33 cellular contexts compared by ENCODE assay signal in the genomic region with DNA sequence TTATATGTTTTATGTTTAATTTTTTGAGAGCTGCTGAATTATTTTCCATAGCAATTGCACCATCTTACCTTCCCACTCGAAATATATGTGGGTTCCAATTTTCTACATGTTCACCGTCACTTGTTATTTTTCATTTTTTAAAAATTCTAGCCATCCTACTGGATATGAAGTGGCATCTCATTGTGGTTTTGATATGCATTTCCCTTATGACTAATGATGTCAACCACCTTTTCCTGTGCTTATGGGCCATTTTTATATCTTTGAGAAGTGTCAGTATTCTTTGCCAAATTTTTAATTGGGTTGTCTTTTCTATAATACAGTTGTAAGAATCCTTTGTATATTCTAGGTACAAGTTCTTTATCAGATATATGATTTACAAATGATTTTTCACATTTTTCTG.
"Had no signal": no experiment of that assay in that cellular context is flagged by ENCODE, and none has a peak within 500 bp of the region (broad histone marks: within the 10 kb centered on the region; RNA-seq: fewer than 3 reads in every experiment).

No MANE protein-coding gene starts in this region.

- H2AFZ ChIP-seq: PC-9 had no signal

- H3K27me3 Mint-ChIP-seq: activated CD4-positive, alpha-beta T cell treated with anti-CD3 and anti-CD28 coated beads for 36 hours; activated CD4-positive, alpha-beta T cell treated with anti-CD3 and anti-CD28 coated beads, Interleukin-2, amount 10 ng/mL, durations not matched to agents 7 days and 5 days; activated naive CD4-positive, alpha-beta T cell treated with anti-CD3 and anti-CD28 coated beads, Interleukin-2, amount 50 U/mL, for 24 hours; activated naive CD8-positive, alpha-beta T cell treated with anti-CD3 and anti-CD28 coated beads, Interleukin-2, amount 10 ng/mL, durations not matched to agents 7 days and 5 days; activated T-cell treated with anti-CD3 and anti-CD28 coated beads, Interleukin-2, amount 50 U/mL, for 24 hours had no signal

- FAIRE-seq: RCC 7860 had no signal

- H3K4me1 ChIP-seq: ascending aorta, breast epithelium had no signal

- H3K9me3 Mint-ChIP-seq: activated CD4-positive, alpha-beta T cell treated with anti-CD3 and anti-CD28 coated beads, Interleukin-2, amount 10 ng/mL, durations not matched to agents 7 days and 5 days; activated naive CD4-positive, alpha-beta T cell treated with anti-CD3 and anti-CD28 coated beads, Interleukin-2, amount 50 U/mL, for 24 hours; activated naive CD8-positive, alpha-beta T cell treated with anti-CD3 and anti-CD28 coated beads, Interleukin-2, amount 10 ng/mL, durations not matched to agents 7 days and 5 days; activated T-cell treated with anti-CD3 and anti-CD28 coated beads, Interleukin-2, amount 50 U/mL, for 24 hours; WTC11 had no signal

- H3K9me3 ChIP-seq: ascending aorta, breast epithelium had no signal

- H3K4me3 ChIP-seq: ascending aorta, breast epithelium, PC-9 had no signal

- DNase-seq: activated CD4-positive, alpha-beta T cell treated with anti-CD3 and anti-CD28 coated beads for 36 hours; activated CD4-positive, alpha-beta T cell treated with anti-CD3 and anti-CD28 coated beads, Interleukin-2, amount 10 ng/mL, durations not matched to agents 7 days and 5 days; activated CD4-positive, alpha-beta T cell treated with anti-CD3 and anti-CD28 coated beads, Interleukin-2, amount 50 U/mL, for 48 hours; activated CD8-positive, alpha-beta T cell treated with anti-CD3 and anti-CD28 coated beads, Interleukin-2, amount 10 ng/mL, durations not matched to agents 7 days and 5 days; activated gamma-delta T cell; activated naive CD4-positive, alpha-beta T cell treated with Interleukin-2 at 50 U/mL for 16 hours; activated naive CD8-positive, alpha-beta T cell treated with anti-CD3 and anti-CD28 coated beads, Interleukin-2, amount 10 ng/mL, durations not matched to agents 7 days and 5 days; activated T-cell treated with anti-CD3 and anti-CD28 coated beads, Interleukin-2, amount 50 U/mL, for 24 hours; amygdala; MV-4-11; NCI-H1092; NCI-H1436 treated with DMSO at 0.1 percent for 48 hours; NCI-H1694 treated with DMSO at 0.1 percent for 48 hours; NCI-H2029; NCI-H2107; NCI-H2171; NCI-H510A; NCI-H526; NCI-H748 treated with DMSO at 0.1 percent for 48 hours; NK-92 treated with Interleukin-12 subunit alpha and Interleukin-12 subunit beta, amount 100 ng/mL, for 24 hours; PC-9; SIG-M5; T-helper 9 cell had no signal

- H3K4me2 ChIP-seq: PC-9 had no signal

- H3K4me1 Mint-ChIP-seq: WTC11 had no signal

- H3K36me3 ChIP-seq: breast epithelium had no signal

- H3K4me3 Mint-ChIP-seq: activated CD4-positive, alpha-beta T cell treated with anti-CD3 and anti-CD28 coated beads for 36 hours; activated CD4-positive, alpha-beta T cell treated with anti-CD3 and anti-CD28 coated beads, Interleukin-2, amount 10 ng/mL, durations not matched to agents 7 days and 5 days; activated CD8-positive, alpha-beta T cell treated with anti-CD3 and anti-CD28 coated beads, Interleukin-2, amount 10 ng/mL, durations not matched to agents 7 days and 5 days; activated naive CD4-positive, alpha-beta T cell treated with anti-CD3 and anti-CD28 coated beads, Interleukin-2, amount 50 U/mL, for 24 hours; activated naive CD8-positive, alpha-beta T cell treated with anti-CD3 and anti-CD28 coated beads, Interleukin-2, amount 10 ng/mL, durations not matched to agents 7 days and 5 days; activated T-cell treated with anti-CD3 and anti-CD28 coated beads, Interleukin-2, amount 50 U/mL, for 24 hours; WTC11 had no signal

- H3K27ac Mint-ChIP-seq: activated CD4-positive, alpha-beta T cell treated with anti-CD3 and anti-CD28 coated beads for 36 hours; activated CD4-positive, alpha-beta T cell treated with anti-CD3 and anti-CD28 coated beads, Interleukin-2, amount 10 ng/mL, durations not matched to agents 7 days and 5 days; activated CD8-positive, alpha-beta T cell treated with anti-CD3 and anti-CD28 coated beads, Interleukin-2, amount 10 ng/mL, durations not matched to agents 7 days and 5 days; activated naive CD4-positive, alpha-beta T cell treated with anti-CD3 and anti-CD28 coated beads, Interleukin-2, amount 50 U/mL, for 24 hours; activated naive CD8-positive, alpha-beta T cell treated with anti-CD3 and anti-CD28 coated beads, Interleukin-2, amount 10 ng/mL, durations not matched to agents 7 days and 5 days; activated T-cell treated with anti-CD3 and anti-CD28 coated beads, Interleukin-2, amount 50 U/mL, for 24 hours; activated T-helper 2 cell treated with anti-CD3 and anti-CD28 coated beads, Interferon-gamma antibody, Interleukin-2, Interleukin-4, amounts not matched to agents 10 μg/mL and 5 μg/mL and 100 μg/mL, durations not matched to agents 14 hours and 24 hours and 36 hours; WTC11 had no signal

- ATAC-seq: activated CD4-positive, alpha-beta T cell treated with anti-CD3 and anti-CD28 coated beads for 36 hours; activated CD4-positive, CD25-positive, alpha-beta regulatory T cell treated with anti-CD3 and anti-CD28 coated beads, Interleukin-2, amount 50 U/mL, for 24 hours; activated CD8-positive, alpha-beta T cell treated with anti-CD3 and anti-CD28 coated beads, Interleukin-2, amount 10 ng/mL, durations not matched to agents 7 days and 5 days; Right ventricle myocardium inferior; SK-N-SH treated with all-trans-retinoic acid at 6 μM for 48 hours; WTC11 had no signal

- H3K27ac ChIP-seq: ascending aorta, breast epithelium, PC-9, RWPE1 had no signal

- H3K27me3 ChIP-seq: ascending aorta, breast epithelium had no signal
